Comparison of ENCODE assay signal across 10 cellular contexts in genomic region chr2:9757430-9758287, GRCh38.
A peak's percentile ranks its signal among the peaks of the same experiment; 100 is the strongest.
DNase-seq lines count a peak whose midpoint lies in the region.
"Had no signal": no experiment of that assay in that cellular context is flagged by ENCODE, and none has a peak within 500 bp of the region (broad histone marks: within the 10 kb centered on the region; RNA-seq: fewer than 3 reads in every experiment).

No MANE protein-coding gene starts in this region.

- H3K4me1 ChIP-seq in rectal smooth muscle tissue (ENCODE audit: control insufficient read depth, insufficient read depth, low read length), result peaks cover 3% of the 10 kb centered on the region

- peaks cover 42% of the 10 kb centered on the region for H3K4me1 Mint-ChIP-seq in T-helper 2 cell treated with Interferon-gamma antibody and Interleukin-4, amounts not matched to agents 5 μg/mL and 100 μg/mL, for 36 hours (ENCODE audit: low read depth)

- H3K27me3 ChIP-seq in rectal smooth muscle tissue (ENCODE audit: control insufficient read depth, insufficient read depth, low read length), result peaks cover 5% of the 10 kb centered on the region

- peak overlapping the region; percentile 14 for H3K27ac ChIP-seq in rectal smooth muscle tissue (ENCODE audit: low read depth, low read length)

- H3K4me3 ChIP-seq in rectal smooth muscle tissue (ENCODE audit: low read length), result peak overlapping the region; percentile 35

- H3K36me3 Mint-ChIP-seq in T-helper 2 cell treated with Interferon-gamma antibody and Interleukin-4, amounts not matched to agents 5 μg/mL and 100 μg/mL, for 36 hours (ENCODE audit: low read depth), result peaks cover 1% of the 10 kb centered on the region

- no peak overlapping the region for H3K27ac Mint-ChIP-seq in T-helper 2 cell treated with Interferon-gamma antibody and Interleukin-4, amounts not matched to agents 5 μg/mL and 100 μg/mL, for 36 hours
- H3K27ac Mint-ChIP-seq: activated B cell treated with CpG ODN at 0.5 μM for 24 hours had no signal

- peak; percentile 62 for DNase-seq in GM03348 (ENCODE audit: low spot score)
- peak; percentile 51 for DNase-seq in astrocyte of the hippocampus (ENCODE audit: low read depth, low spot score)
- peak; percentile 53 to 54 for DNase-seq in hippocampal formation (lab: John Stamatoyannopoulos, UW)
- DNase-seq in activated CD4-positive, CD25-positive, alpha-beta regulatory T cell treated with anti-CD3 and anti-CD28 coated beads, Interleukin-2, amount 50 U/mL, for 72 hours, result no peak
- DNase-seq in activated CD4-positive, alpha-beta T cell treated with anti-CD3 and anti-CD28 coated beads, Interleukin-2, amount 50 U/mL, for 48 hours, result no peak
- no peak for DNase-seq in T-helper 2 cell treated with Interferon-gamma antibody and Interleukin-4, amounts not matched to agents 5 μg/mL and 100 μg/mL, for 36 hours (ENCODE audit: low spot score)
- no peak for DNase-seq in NOMO-1 treated with dmso at 0.1 percent for 144 hours (lab: John Stamatoyannopoulos, UW; ENCODE audit: unreplicated experiment)
- DNase-seq: activated B cell treated with CpG ODN at 0.5 μM for 24 hours; stimulated activated naive CD8-positive, alpha-beta T cell treated with anti-CD3 and anti-CD28 coated beads, Interleukin-15, Interleukin-2, amounts not matched to agents 100 U/mL and 50 U/mL, for 24 hours had no signal

- H3K9me3 Mint-ChIP-seq in T-helper 2 cell treated with Interferon-gamma antibody and Interleukin-4, amounts not matched to agents 5 μg/mL and 100 μg/mL, for 36 hours, result no peaks in the 10 kb centered on the region
- H3K9me3 Mint-ChIP-seq: activated B cell treated with CpG ODN at 0.5 μM for 24 hours had no signal

- H3K4me3 Mint-ChIP-seq in T-helper 2 cell treated with Interferon-gamma antibody and Interleukin-4, amounts not matched to agents 5 μg/mL and 100 μg/mL, for 36 hours, result no peak overlapping the region
- H3K4me3 Mint-ChIP-seq: activated B cell treated with CpG ODN at 0.5 μM for 24 hours had no signal

- no peaks in the 10 kb centered on the region for H3K36me3 ChIP-seq in rectal smooth muscle tissue (ENCODE audit: control insufficient read depth, insufficient read depth, low read length)

- H3K27me3 Mint-ChIP-seq in T-helper 2 cell treated with Interferon-gamma antibody and Interleukin-4, amounts not matched to agents 5 μg/mL and 100 μg/mL, for 36 hours (ENCODE audit: low read depth), result peaks cover 9% of the 10 kb centered on the region

- H3K9ac ChIP-seq in rectal smooth muscle tissue (ENCODE audit: low read length), result no peak overlapping the region

Comparison
In these comparisons a context has a peak if more than half of its experiments do, and no peak if none do; other contexts are left out.
1. DNase-seq: peak in GM03348 (single experiment), astrocyte of the hippocampus (single experiment) and hippocampal formation (2 of 2); none in activated CD4-positive, CD25-positive, alpha-beta regulatory T cell treated with anti-CD3 and anti-CD28 coated beads, Interleukin-2, amount 50 U/mL, for 72 hours (single experiment), activated CD4-positive, alpha-beta T cell treated with anti-CD3 and anti-CD28 coated beads, Interleukin-2, amount 50 U/mL, for 48 hours (0 of 2), T-helper 2 cell treated with Interferon-gamma antibody and Interleukin-4, amounts not matched to agents 5 μg/mL and 100 μg/mL, for 36 hours (single experiment) and NOMO-1 treated with dmso at 0.1 percent for 144 hours (single experiment).